In the genomic region with DNA sequence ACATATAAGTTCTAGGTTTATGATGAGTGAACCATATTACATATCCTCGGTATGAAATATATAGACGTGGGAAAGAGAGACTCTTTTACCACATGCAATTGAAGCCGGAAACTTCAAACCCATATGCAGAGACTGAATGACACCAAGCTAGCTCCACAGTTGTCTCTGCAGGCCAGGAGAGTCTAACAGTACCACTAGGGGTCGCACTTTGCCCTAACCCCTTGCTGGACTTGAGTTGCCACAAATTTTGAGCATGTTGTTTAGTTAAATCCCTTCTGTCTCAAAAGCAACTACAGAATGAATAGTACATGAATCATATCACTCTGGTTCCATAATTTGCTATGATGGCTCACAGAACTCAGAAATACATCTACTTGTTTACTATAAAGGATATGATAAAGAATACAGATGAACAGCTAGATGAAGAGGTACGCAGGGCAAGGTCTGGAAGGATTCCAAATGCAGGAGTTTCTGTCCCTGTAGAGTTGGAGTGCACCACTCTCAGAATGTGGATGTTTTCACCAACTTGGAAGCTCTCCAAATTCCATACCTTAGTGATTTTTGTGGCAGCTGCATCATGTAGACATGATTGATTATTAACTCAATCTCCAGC, we compare ENCODE assay signal across 8 cellular contexts.
DNase-seq lines count a peak whose midpoint lies in the region; ATAC-seq and TF ChIP-seq lines count a peak whose summit lies in the region.

No MANE protein-coding gene starts in this region.

- H3K27me3 Mint-ChIP-seq in HFFc6 (ENCODE audit: insufficient read depth), result peaks cover 2% of the 10 kb centered on the region; the same call in 1 of the 2 replicates
- peaks cover 4% of the 10 kb centered on the region for H3K27me3 Mint-ChIP-seq in activated CD4-positive, alpha-beta T cell treated with anti-CD3 and anti-CD28 coated beads for 36 hours

- H3K36me3 Mint-ChIP-seq in HFFc6 (ENCODE audit: low read depth), result no peaks in the 10 kb centered on the region
- H3K36me3 Mint-ChIP-seq in activated CD4-positive, alpha-beta T cell treated with anti-CD3 and anti-CD28 coated beads for 36 hours (ENCODE audit: low read depth), result no peaks in the 10 kb centered on the region

- CTCF ChIA-PET in activated CD4-positive, alpha-beta T cell treated with anti-CD3 and anti-CD28 coated beads for 36 hours (lab: Charles Lee), result interaction anchor here (0.5 to 6.0 kb wide), 24 partner anchors 9 to 585 kb away, joined by 3 to 35 read pairs (median 4); no protein-coding TSS in a partner anchor

- H3K4me3 Mint-ChIP-seq in HFFc6, result no peak overlapping the region
- no peak overlapping the region for H3K4me3 Mint-ChIP-seq in activated CD4-positive, alpha-beta T cell treated with anti-CD3 and anti-CD28 coated beads for 36 hours

- peak; percentile 74 for DNase-seq in ACHN
- DNase-seq in GM10266 (ENCODE audit: extremely low spot score), result peak; percentile 47
- peak; percentile 47 for DNase-seq in HFFc6
- DNase-seq in NAMALWA (ENCODE audit: low spot score), result peak; percentile 89
- peak; percentile 77 for DNase-seq in activated CD4-positive, alpha-beta T cell treated with anti-CD3 and anti-CD28 coated beads for 36 hours
- DNase-seq in epithelial cell of proximal tubule (ENCODE audit: low read depth), result peak; percentile 19
- DNase-seq in pons (ENCODE audit: low spot score), result peak; percentile 14
- no peak for DNase-seq in retina

- no peaks in the 10 kb centered on the region for H3K9me3 Mint-ChIP-seq in HFFc6
- H3K9me3 Mint-ChIP-seq in activated CD4-positive, alpha-beta T cell treated with anti-CD3 and anti-CD28 coated beads for 36 hours (ENCODE audit: low read depth), result no peaks in the 10 kb centered on the region

- H3K4me1 Mint-ChIP-seq in HFFc6 (ENCODE audit: low read depth), result peaks cover 9% of the 10 kb centered on the region; the same call in 1 of the 2 replicates
- H3K4me1 Mint-ChIP-seq in activated CD4-positive, alpha-beta T cell treated with anti-CD3 and anti-CD28 coated beads for 36 hours, result no peaks in the 10 kb centered on the region

- H3K27ac Mint-ChIP-seq in HFFc6, result no peak overlapping the region
- H3K27ac Mint-ChIP-seq in activated CD4-positive, alpha-beta T cell treated with anti-CD3 and anti-CD28 coated beads for 36 hours, result no peak overlapping the region

- intact Hi-C loops in activated CD4-positive, alpha-beta T cell treated with anti-CD3 and anti-CD28 coated beads for 36 hours (cut with DNase I, micrococcal nuclease), result loop anchor here (1.0 kb wide), 1 partner anchor 66 kb away; no protein-coding TSS in a partner anchor

- ATAC-seq in activated CD4-positive, alpha-beta T cell treated with anti-CD3 and anti-CD28 coated beads for 36 hours, result peak; percentile 87

- POLR2A ChIA-PET in activated CD4-positive, alpha-beta T cell treated with anti-CD3 and anti-CD28 coated beads for 36 hours (lab: Charles Lee), result interaction anchor here (0.7 kb wide), 1 partner anchor 29 kb away, joined by 8 read pairs; no protein-coding TSS in a partner anchor

- H3K4me3 ChIP-seq in epithelial cell of proximal tubule (ENCODE audit: low read depth, low read length), result no peak overlapping the region

- in situ Hi-C loops in ACHN (cut with HindIII; ENCODE audit: low pct_ligation_motif_present, low pct_unique_long_range_greater_than_20kb, low sequenced_read_pairs), result loop anchor here (25.0 kb wide), 1 partner anchor 517 kb away; no protein-coding TSS in a partner anchor

- TF ChIP-seq CTCF in GM10266 (IDR thresholded peaks at IDR 0.05; ENCODE audit: control insufficient read depth, insufficient read depth, low read depth, missing control alignments) (peak; percentile 82), HFFc6 (IDR thresholded peaks at IDR 0.05) (peak; percentile 91), epithelial cell of proximal tubule (conservative IDR thresholded peaks at IDR 0.05; ENCODE audit: low read depth, low read length) (peak; percentile 97)
